ENCODE assay signal across 15 cellular contexts in genomic region chr6:138508676-138508988, GRCh38. TPM values are rescaled to one million over a fixed set of nuclear protein-coding genes. Genes with fewer than 3 reads are reported as not detected.
DNase-seq lines count a peak whose midpoint lies in the region; TF ChIP-seq lines count a peak whose summit lies in the region.
"Had no signal": no experiment of that assay in that cellular context is flagged by ENCODE, and none has a peak within 500 bp of the region (broad histone marks: within the 10 kb centered on the region; RNA-seq: fewer than 3 reads in every experiment).

No MANE protein-coding gene starts in this region.

- H3K9me3 Mint-ChIP-seq in progenitor cell of endocrine pancreas (ENCODE audit: low read depth) = no peaks in the 10 kb centered on the region
- no peaks in the 10 kb centered on the region for H3K9me3 Mint-ChIP-seq in activated T-cell treated with anti-CD3 and anti-CD28 coated beads, Interleukin-2, amount 50 U/mL, for 24 hours
- H3K9me3 Mint-ChIP-seq: CD4-positive, CD25-positive, alpha-beta regulatory T cell; GM23338; H9 had no signal

- no peaks in the 10 kb centered on the region for H3K36me3 Mint-ChIP-seq in progenitor cell of endocrine pancreas (ENCODE audit: insufficient read depth)
- no peaks in the 10 kb centered on the region for H3K36me3 Mint-ChIP-seq in activated T-cell treated with anti-CD3 and anti-CD28 coated beads, Interleukin-2, amount 50 U/mL, for 24 hours (ENCODE audit: low read depth)
- H3K36me3 Mint-ChIP-seq: CD4-positive, CD25-positive, alpha-beta regulatory T cell had no signal

- TF ChIP-seq CTCF in 22Rv1 (IDR thresholded peaks at IDR 0.05) = no peak
- no peak for TF ChIP-seq CTCF in colonic mucosa (IDR thresholded peaks at IDR 0.05)
- TF ChIP-seq CTCF in liver (IDR thresholded peaks at IDR 0.05; ENCODE audit: low read depth, low read length, missing input control) = no peak
- no peak for TF ChIP-seq CTCF in progenitor cell of endocrine pancreas (IDR thresholded peaks at IDR 0.05; ENCODE audit: unreplicated experiment)

- 86% methylated on average over 2 of the region's 2 CpGs for WGBS in liver

- H3K36me3 ChIP-seq in colonic mucosa = no peaks in the 10 kb centered on the region
- H3K36me3 ChIP-seq in liver (ENCODE audit: control insufficient read depth in 4 of 4, insufficient read depth in 3 of 4, low read depth in 1 of 4, low read length in 3 of 4) = no peaks in the 10 kb centered on the region
- H3K36me3 ChIP-seq: BLaER1 treated with 17β-estradiol and CSF1 and Interleukin-3, amounts not matched to agents 10 nM and 100 nM had no signal

- H3K27ac Mint-ChIP-seq in progenitor cell of endocrine pancreas = peak overlapping the region; percentile 85
- no peak overlapping the region for H3K27ac Mint-ChIP-seq in activated T-cell treated with anti-CD3 and anti-CD28 coated beads, Interleukin-2, amount 50 U/mL, for 24 hours
- H3K27ac Mint-ChIP-seq: GM23338 had no signal

- DNase-seq in colonic mucosa (no peak), progenitor cell of endocrine pancreas (ENCODE audit: low spot score, unreplicated experiment) (no peak), UCSD-AML1 (lab: John Stamatoyannopoulos, UW; ENCODE audit: unreplicated experiment) (no peak), GM03348 (ENCODE audit: low spot score) (no peak)
- DNase-seq in activated T-cell treated with anti-CD3 and anti-CD28 coated beads, Interleukin-2, amount 50 U/mL, for 24 hours = no peak
- DNase-seq: ACHN, Calu3, DMS 273 treated with DMSO at 0.1 percent for 48 hours, H9 had no signal

- intact Hi-C loops in colonic mucosa (cut with DNase I) = loop anchor here (2.0 kb wide), 1 partner anchor 80 kb away; no protein-coding TSS in a partner anchor

- H3K27me3 Mint-ChIP-seq in progenitor cell of endocrine pancreas = no peaks in the 10 kb centered on the region
- peaks cover 8% of the 10 kb centered on the region for H3K27me3 Mint-ChIP-seq in activated T-cell treated with anti-CD3 and anti-CD28 coated beads, Interleukin-2, amount 50 U/mL, for 24 hours

- H3K9me3 ChIP-seq in colonic mucosa (no peaks in the 10 kb centered on the region), liver (ENCODE audit: control insufficient read depth in 4 of 4, low read length in 3 of 4) (no peaks in the 10 kb centered on the region)
- H3K9me3 ChIP-seq: BLaER1 treated with 17β-estradiol and CSF1 and Interleukin-3, amounts not matched to agents 10 nM and 100 nM had no signal

- peaks cover 16% of the 10 kb centered on the region for H3K4me1 ChIP-seq in colonic mucosa
- peaks cover 8 to 47% (median 44%) of the 10 kb centered on the region in 4 donors for H3K4me1 ChIP-seq in liver (ENCODE audit: control insufficient read depth in 4 of 4, insufficient read depth in 4 of 4, low read length in 3 of 4)

- peak overlapping the region; percentile 98 for H3K27ac ChIP-seq in 22Rv1
- peak overlapping the region; percentile 68 for H3K27ac ChIP-seq in colonic mucosa
- peak overlapping the region; percentile 68 to 70 for H3K27ac ChIP-seq in liver (ENCODE audit: low read depth in 1 of 2, low read length in 2 of 2)
- H3K27ac ChIP-seq: BLaER1 treated with 17β-estradiol and CSF1 and Interleukin-3, amounts not matched to agents 10 nM and 100 nM had no signal

- H3K27me3 ChIP-seq in colonic mucosa (no peaks in the 10 kb centered on the region), liver (ENCODE audit: control insufficient read depth in 4 of 4, insufficient read depth in 4 of 4, low read length in 3 of 4) (no peaks in the 10 kb centered on the region)
- H3K27me3 ChIP-seq: BLaER1 treated with 17β-estradiol and CSF1 and Interleukin-3, amounts not matched to agents 10 nM and 100 nM had no signal

- H3K9ac ChIP-seq in colonic mucosa (ENCODE audit: low read depth in 2 of 2, low read length in 2 of 2) = peak overlapping the region; percentile 17 to 30
- H3K9ac ChIP-seq in liver (ENCODE audit: low read depth in 1 of 2, low read length in 2 of 2) = peak overlapping the region in 1 of 2 donors; percentile 68
- H3K9ac ChIP-seq: BLaER1 treated with 17β-estradiol and CSF1 and Interleukin-3, amounts not matched to agents 10 nM and 100 nM had no signal

- H3K4me1 Mint-ChIP-seq in progenitor cell of endocrine pancreas (ENCODE audit: low read depth) = peaks cover 75% of the 10 kb centered on the region
- H3K4me1 Mint-ChIP-seq in activated T-cell treated with anti-CD3 and anti-CD28 coated beads, Interleukin-2, amount 50 U/mL, for 24 hours (ENCODE audit: low read depth) = no peaks in the 10 kb centered on the region

- no peak overlapping the region for H3K4me3 Mint-ChIP-seq in progenitor cell of endocrine pancreas (ENCODE audit: low read depth)
- H3K4me3 Mint-ChIP-seq in activated T-cell treated with anti-CD3 and anti-CD28 coated beads, Interleukin-2, amount 50 U/mL, for 24 hours = no peak overlapping the region
- H3K4me3 Mint-ChIP-seq: CD4-positive, CD25-positive, alpha-beta regulatory T cell; GM23338; H9 had no signal

- H3K4me3 ChIP-seq in colonic mucosa (no peak overlapping the region), liver (ENCODE audit: low read depth in 1 of 3, low read length in 3 of 3) (no peak overlapping the region)
- H3K4me3 ChIP-seq: BLaER1 treated with 17β-estradiol and CSF1 and Interleukin-3, amounts not matched to agents 10 nM and 100 nM; GM12878; GM23338 had no signal

- no peak for TF ChIP-seq RAD21 in liver (IDR thresholded peaks at IDR 0.05)

TF ChIP-seq in liver, 16 proteins besides CTCF, POLR2A, EP300 and RAD21:
- TF ChIP-seq HNF4G (IDR thresholded peaks at IDR 0.05) = no peak
- no peak for TF ChIP-seq MAX (IDR thresholded peaks at IDR 0.05)
- TF ChIP-seq FOXA2 (IDR thresholded peaks at IDR 0.05) = no peak
- no peak for TF ChIP-seq ZBTB33 (IDR thresholded peaks at IDR 0.05)
- no peak for TF ChIP-seq REST (IDR thresholded peaks at IDR 0.05)
- no peak for TF ChIP-seq TAF1 (conservative IDR thresholded peaks at IDR 0.05)
- TF ChIP-seq EGR1 (IDR thresholded peaks at IDR 0.05; ENCODE audit: low read depth in 2 of 2) = no peak
- TF ChIP-seq HNF4A (conservative IDR thresholded peaks at IDR 0.05) = no peak
- no peak for TF ChIP-seq RXRA (IDR thresholded peaks at IDR 0.05)
- TF ChIP-seq FOXA1 (IDR thresholded peaks at IDR 0.05) = no peak
- TF ChIP-seq YY1 (IDR thresholded peaks at IDR 0.05) = no peak
TF ChIP-seq in liver: peak in this region for 0.

RNA-seq across cellular contexts. Expression of gene NHSL1, which starts 9.3 kb away (rescaled TPM):
- total RNA-seq in colonic mucosa (10 to 100 TPM; 82.8 to 94.8 TPM), liver (10 to 100 TPM; 10.9 to 33.0 TPM), progenitor cell of endocrine pancreas (79.0 and 86.5 TPM in 2 replicates)
- 10 to 100 TPM in 1 of 2 donors, 1 to 10 TPM in 1; 6.6 to 30.4 TPM for polyA plus RNA-seq in liver
- total RNA-seq: CD4-positive, CD25-positive, alpha-beta regulatory T cell had no signal
